ENCODE assay signal across 1 cellular context in the genomic region with DNA sequence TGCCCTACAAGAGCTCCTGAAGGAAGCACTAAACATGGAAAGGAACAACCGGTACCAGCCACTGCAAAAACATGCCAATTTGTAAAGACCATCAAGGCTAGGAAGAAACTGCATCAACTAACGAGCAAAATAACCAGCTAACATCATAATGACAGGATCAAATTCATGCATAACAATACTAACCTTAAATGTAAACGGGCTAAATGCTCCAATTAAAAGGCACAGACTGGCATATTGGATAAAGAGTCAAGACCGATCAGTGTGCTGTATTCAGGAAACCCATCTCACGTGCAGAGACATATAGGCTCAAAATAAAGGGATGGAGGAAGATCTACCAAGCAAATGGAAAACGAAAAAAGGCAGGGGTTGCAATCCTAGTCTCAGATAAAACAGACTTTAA. TPM values are rescaled to one million over a fixed set of nuclear protein-coding genes. Genes with fewer than 3 reads are reported as not detected.
A peak's percentile ranks its signal among the peaks of the same experiment; 100 is the strongest.
DNase-seq lines count a peak whose midpoint lies in the region; ATAC-seq, FAIRE-seq and TF ChIP-seq lines count a peak whose summit lies in the region.
"Not testable (repeated sequence)": the region's sequence is repeated elsewhere in the genome, so short reads cannot be mapped to it uniquely, and the experiment has no call there.

No MANE protein-coding gene starts in this region.

- H3K4me1 ChIP-seq in K562 (replicated peaks in 1 of 2; ENCODE audit: control insufficient read depth in 2 of 2, insufficient read depth in 2 of 2, low read length in 2 of 2), result not testable (repeated sequence)

- not testable (repeated sequence) for H3K79me2 ChIP-seq in K562 (ENCODE audit: control insufficient read depth, insufficient read depth, low read length)

- peaks cover 17% of the 10 kb centered on the region for H3K9me3 ChIP-seq in K562 (replicated peaks; ENCODE audit: control insufficient read depth, insufficient read depth, low read depth, low read length)

- not testable (repeated sequence) for H3K4me3 ChIP-seq in K562

- H3K36me3 ChIP-seq in K562 (ENCODE audit: control insufficient read depth, insufficient read depth, low read length), result not testable (repeated sequence)

- 86% methylated on average over 5 of the region's 6 CpGs for WGBS in K562 (ENCODE audit: insufficient coverage, low coverage, missing lambda C conversion rate)

- TF ChIP-seq RAD21 in K562 (CRISPR knock-in tag; conservative IDR thresholded peaks at IDR 0.05 in 1 of 2, IDR thresholded peaks at IDR 0.05 in 1 of 2), result not testable (repeated sequence)

- not testable (repeated sequence) for H3K9me1 ChIP-seq in K562 (ENCODE audit: control insufficient read depth, insufficient read depth, low read length)

- not testable (repeated sequence) for FAIRE-seq in K562 (lab: Jason Lieb, UNC)

- POLR2A ChIA-PET in K562 (lab: Yijun Ruan, JAX), result not testable (repeated sequence)

- H3K27me3 ChIP-seq in K562 (ENCODE audit: control insufficient read depth in 2 of 2, insufficient read depth in 2 of 2, low read length in 2 of 2), result not testable (repeated sequence)

- CTCF ChIA-PET in K562 (lab: Yijun Ruan, JAX; ENCODE audit: low intra/inter-chr PET ratio), result not testable (repeated sequence)

- not testable (repeated sequence) for H3K4me2 ChIP-seq in K562 (ENCODE audit: insufficient read depth, low read length)

- H2AFZ ChIP-seq in K562 (ENCODE audit: low read depth, low read length), result not testable (repeated sequence)

- H3K9ac ChIP-seq in K562 (ENCODE audit: insufficient read depth in 1 of 2, low read depth in 2 of 2, low read length in 2 of 2), result not testable (repeated sequence)

- TF ChIP-seq EP300 in K562 (IDR thresholded peaks at IDR 0.05; ENCODE audit: low read length), result not testable (repeated sequence)

- not testable (repeated sequence) for BruUV-seq in K562 (replicated peaks; lab: Mats Ljungman, UMichigan)

- TF ChIP-seq CTCF in K562 (IDR thresholded peaks at IDR 0.05 in 2 of 3, conservative IDR thresholded peaks at IDR 0.05 in 1 of 3; ENCODE audit: insufficient read depth in 2 of 3, low read depth in 1 of 3, low read length in 3 of 3), result not testable (repeated sequence)

- in situ Hi-C loops in K562 (cut with MboI), result not testable (repeated sequence)

- DNase-seq in K562 (ENCODE audit: extremely low read depth in 1 of 4, low spot score in 3 of 4), result not testable (repeated sequence)

- not testable (repeated sequence) for TF ChIP-seq POLR2A in K562 (conservative IDR thresholded peaks at IDR 0.05)

- not testable (repeated sequence) for H4K20me1 ChIP-seq in K562 (replicated peaks; ENCODE audit: control insufficient read depth, insufficient read depth, low read length)

- H3K27ac ChIP-seq in K562 (ENCODE audit: extremely low read depth, low read depth, low read length), result not testable (repeated sequence)

- intact Hi-C loops in K562 (cut with micrococcal nuclease), result not testable (repeated sequence)

- ATAC-seq in K562, result not testable (repeated sequence)

TF ChIP-seq in K562, 482 proteins besides CTCF, POLR2A, EP300 and RAD21:
- TF ChIP-seq ZNF507 (tag; conservative IDR thresholded peaks at IDR 0.05), result peak; percentile 97
- TF ChIP-seq ZNF354B (CRISPR knock-in tag; IDR thresholded peaks at IDR 0.05), result peak; percentile 69; the same call in 1 of the 2 replicates
TF ChIP-seq in K562: peak in this region for 2; not testable (repeated sequence) for 480.

RNA-seq across cellular contexts. Expression of gene TTC3, which starts 38.0 kb away (rescaled TPM):
- 68.3 and 340 TPM in 2 replicates for total RNA-seq in K562 (2011; cell fraction: chromatin; rRNA removed; ENCODE audit: low replicate concordance)
- total RNA-seq in K562 (2011; cell fraction: nucleolus; rRNA removed), result 36.7 and 62.0 TPM in 2 replicates
- total RNA-seq in K562 (2011; cell fraction: nucleoplasm; rRNA removed), result 111 and 148 TPM in 2 replicates
- total RNA-seq in K562 (2014; rRNA removed) (92.0 and 120 TPM in 2 replicates), K562 (2014; rRNA removed; fragmentation: Illumina TruSeq; extraction: Trizol) (76.9 and 79.7 TPM in 2 replicates), K562 (2015; rRNA removed; fragmentation: Illumina TruSeq; extraction: Trizol) (78.7 and 84.1 TPM in 2 replicates), K562 (2021) (70.2 and 72.3 TPM in 2 replicates)
- polyA plus RNA-seq in K562 (2011; rRNA removed) (50.9 and 55.2 TPM in 2 replicates), K562 (2014; fragmentation: Illumina TruSeq; extraction: Trizol) (55.2 and 59.5 TPM in 2 replicates), K562 (2014; fragmentation: Nextera tagmentation; extraction: Ambion mirVana) (10 to 100 TPM; 17.5 to 20.2 TPM), K562 (2014; rRNA removed) (43.8 and 45.5 TPM in 2 replicates)
- 23.6 and 27.3 TPM in 2 replicates for polyA plus RNA-seq in K562 (2011; cell fraction: cytosol; rRNA removed)
- 76.0 and 95.6 TPM in 2 replicates for polyA plus RNA-seq in K562 (2011; cell fraction: nucleus; rRNA removed)
- 39.0 and 63.6 TPM in 2 replicates for polyA plus RNA-seq in K562 (2012)
- polyA minus RNA-seq in K562 (2011; rRNA and poly(A)+ RNA removed), result 113 and 162 TPM in 2 replicates
- 61.4 and 64.4 TPM in 2 replicates for polyA minus RNA-seq in K562 (2011; cell fraction: cytosol; rRNA and poly(A)+ RNA removed)
- 81.3 and 164 TPM in 2 replicates for polyA minus RNA-seq in K562 (2011; cell fraction: nucleus; rRNA and poly(A)+ RNA removed)

RNA-seq across cellular contexts. Expression of gene PIGP, which starts 38.2 kb away (rescaled TPM):
- 14.7 and 23.3 TPM in 2 replicates for total RNA-seq in K562 (2011; cell fraction: chromatin; rRNA removed; ENCODE audit: low replicate concordance)
- 11.3 and 13.5 TPM in 2 replicates for total RNA-seq in K562 (2011; cell fraction: nucleolus; rRNA removed)
- total RNA-seq in K562 (2011; cell fraction: nucleoplasm; rRNA removed), result 22.6 and 23.7 TPM in 2 replicates
- 18.3 and 23.3 TPM in 2 replicates for total RNA-seq in K562 (2014; rRNA removed)
- total RNA-seq in K562 (2014; rRNA removed; fragmentation: Illumina TruSeq; extraction: Trizol), result 33.9 and 41.4 TPM in 2 replicates
- 28.6 and 35.6 TPM in 2 replicates for total RNA-seq in K562 (2015; rRNA removed; fragmentation: Illumina TruSeq; extraction: Trizol)
- 26.3 and 33.2 TPM in 2 replicates for total RNA-seq in K562 (2021)
- polyA plus RNA-seq in K562 (2011; rRNA removed), result 61.5 and 72.1 TPM in 2 replicates
- 19.3 and 44.8 TPM in 2 replicates for polyA plus RNA-seq in K562 (2011; cell fraction: cytosol; rRNA removed)
- 16.6 and 25.9 TPM in 2 replicates for polyA plus RNA-seq in K562 (2011; cell fraction: nucleus; rRNA removed)
- polyA plus RNA-seq in K562 (2012), result 35.4 and 65.1 TPM in 2 replicates
- polyA plus RNA-seq in K562 (2014; fragmentation: Illumina TruSeq; extraction: Trizol), result 40.8 and 50.0 TPM in 2 replicates
- 100 to 1,000 TPM; 108 to 122 TPM for polyA plus RNA-seq in K562 (2014; fragmentation: Nextera tagmentation; extraction: Ambion mirVana)
- 25.7 and 36.0 TPM in 2 replicates for polyA plus RNA-seq in K562 (2014; rRNA removed)
- polyA minus RNA-seq in K562 (2011; rRNA and poly(A)+ RNA removed), result 20.4 and 27.9 TPM in 2 replicates
- 6.1 and 13.9 TPM in 2 replicates for polyA minus RNA-seq in K562 (2011; cell fraction: cytosol; rRNA and poly(A)+ RNA removed)
- polyA minus RNA-seq in K562 (2011; cell fraction: nucleus; rRNA and poly(A)+ RNA removed), result 9.2 and 12.9 TPM in 2 replicates
